21 cellular contexts compared by ENCODE assay signal in the genomic region with DNA sequence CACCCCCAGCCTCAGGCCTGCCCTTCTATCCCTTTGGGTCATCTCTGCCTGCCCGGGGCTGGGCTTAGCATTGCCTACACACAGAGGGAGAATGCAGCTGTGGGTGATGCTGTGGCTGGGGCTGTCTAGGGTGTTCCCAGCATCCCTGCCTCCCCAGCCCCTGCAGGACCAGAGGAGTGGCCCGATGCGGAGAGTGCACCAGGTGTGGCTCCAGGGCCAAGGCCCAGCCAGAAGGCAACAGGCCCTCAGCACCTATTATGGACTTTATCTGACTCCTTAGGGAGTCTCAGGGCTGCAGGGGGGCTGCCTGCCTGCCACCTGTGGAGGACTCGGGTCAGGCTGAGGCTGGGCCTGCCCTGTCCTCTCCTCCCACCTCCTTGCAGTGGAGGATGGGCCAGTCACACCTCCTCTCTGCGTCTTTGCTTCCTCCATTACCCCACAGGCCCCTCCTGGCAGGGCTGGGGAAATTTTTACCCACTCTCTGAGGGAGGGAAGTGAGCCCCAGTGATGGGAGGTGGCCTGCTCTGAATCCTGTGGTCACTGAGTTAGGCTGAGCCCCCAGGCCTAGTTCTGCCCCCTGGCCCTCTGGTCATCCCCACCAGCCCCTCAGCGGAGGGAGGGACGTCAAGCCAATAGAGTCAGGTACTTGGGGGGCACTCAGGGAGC.
A peak's percentile ranks its signal among the peaks of the same experiment; 100 is the strongest.
DNase-seq lines count a peak whose midpoint lies in the region; ATAC-seq and TF ChIP-seq lines count a peak whose summit lies in the region.
"Had no signal": no experiment of that assay in that cellular context is flagged by ENCODE, and none has a peak within 500 bp of the region (broad histone marks: within the 10 kb centered on the region; RNA-seq: fewer than 3 reads in every experiment).

No MANE protein-coding gene starts in this region.

- no peak overlapping the region for H4K91ac ChIP-seq in neuronal stem cell (ENCODE audit: low read depth, low read length, poor library complexity)

- H3K4ac ChIP-seq in neuronal stem cell (ENCODE audit: low read length) = no peak overlapping the region

- no peak overlapping the region for H2BK15ac ChIP-seq in neuronal stem cell (ENCODE audit: low read length)

- ATAC-seq in effector memory CD8-positive, alpha-beta T cell (replicated peaks) = peak; percentile 22
- ATAC-seq in GM23338 (no peak), GM18858 (IDR thresholded peaks at IDR 0.05; ENCODE audit: unreplicated experiment) (no peak)
- ATAC-seq: Right ventricle myocardium inferior had no signal

- H2AK5ac ChIP-seq in neuronal stem cell (ENCODE audit: low read depth, low read length) = peak overlapping the region; percentile 56

- no peak for DNase-seq in effector memory CD8-positive, alpha-beta T cell
- DNase-seq in neuronal stem cell (ENCODE audit: low spot score) (no peak), glomerular visceral epithelial cell (ENCODE audit: extremely low spot score) (no peak), GM23338 (ENCODE audit: low spot score) (no peak), nucleus accumbens (lab: John Stamatoyannopoulos, UW) (no peak)
- DNase-seq: C1 segment of cervical spinal cord, Calu3, H7, Karpas-422, NCI-H1048, NCI-H1417 treated with DMSO at 0.1 percent for 48 hours, NCI-H187, NCI-H2107, NCI-H446 treated with DMSO at 0.1 percent for 48 hours, NCI-H526 treated with DMSO at 0.1 percent for 48 hours, OCI-M1 had no signal

- H3K4me3 ChIP-seq in Loucy (ENCODE audit: low read length, poor library complexity, severe bottlenecking) (no peak overlapping the region), neuronal stem cell (ENCODE audit: low read length in 2 of 2) (no peak overlapping the region), GM23338 (no peak overlapping the region)

- peaks cover 8 to 16% of the 10 kb centered on the region in 2 donors for H3K27me3 Mint-ChIP-seq in effector memory CD8-positive, alpha-beta T cell
- peaks cover 10% of the 10 kb centered on the region for H3K27me3 Mint-ChIP-seq in GM23338 (ENCODE audit: insufficient read depth, low read depth, poor library complexity)

- no peaks in the 10 kb centered on the region for H3K9me2 ChIP-seq in Loucy (replicated peaks; ENCODE audit: low read depth, low read length)
- no peaks in the 10 kb centered on the region for H3K9me2 ChIP-seq in GM23338 (ENCODE audit: insufficient read depth)

- H3K36me3 ChIP-seq in Loucy (ENCODE audit: insufficient read depth, low read length) (no peaks in the 10 kb centered on the region), neuronal stem cell (replicated peaks in 1 of 2; ENCODE audit: control insufficient read depth in 2 of 2, insufficient read depth in 2 of 2, low read length in 2 of 2) (no peaks in the 10 kb centered on the region), GM23338 (ENCODE audit: insufficient read depth) (no peaks in the 10 kb centered on the region)

- peak overlapping the region; percentile 52 for H3K23ac ChIP-seq in neuronal stem cell (ENCODE audit: low read depth, low read length, poor library complexity)

- peaks cover 42% of the 10 kb centered on the region for H3K4me1 ChIP-seq in Loucy (ENCODE audit: insufficient read depth, low read length, poor library complexity, severe bottlenecking)
- H3K4me1 ChIP-seq in neuronal stem cell (ENCODE audit: control insufficient read depth in 2 of 2, insufficient read depth in 1 of 2, low read depth in 1 of 2, low read length in 2 of 2) = peaks cover 0 to 2% of the 10 kb centered on the region in 2 donors
- no peaks in the 10 kb centered on the region for H3K4me1 ChIP-seq in GM23338 (ENCODE audit: insufficient read depth)

- no peaks in the 10 kb centered on the region for H3K79me1 ChIP-seq in neuronal stem cell (ENCODE audit: low read depth, low read length)

- no peak overlapping the region for H3K27ac ChIP-seq in neuronal stem cell (replicated peaks; ENCODE audit: low read length)
- H3K27ac ChIP-seq in GM23338 (ENCODE audit: low read depth) = no peak overlapping the region

- peak overlapping the region in 1 of 2 donors; percentile 37 for H3K4me3 Mint-ChIP-seq in effector memory CD8-positive, alpha-beta T cell
- no peak overlapping the region for H3K4me3 Mint-ChIP-seq in GM23338

- H3F3A ChIP-seq in Loucy (ENCODE audit: low read depth) (no peaks in the 10 kb centered on the region), GM23338 (replicated peaks; ENCODE audit: low read depth) (no peaks in the 10 kb centered on the region)

- H2BK120ac ChIP-seq in neuronal stem cell (ENCODE audit: low read depth, low read length) = no peak overlapping the region

- peak overlapping the region; percentile 5 for H3K9ac ChIP-seq in Loucy (ENCODE audit: low read depth, low read length, poor library complexity, severe bottlenecking)
- H3K9ac ChIP-seq in neuronal stem cell (ENCODE audit: low read depth, low read length, poor library complexity) = no peak overlapping the region

- H3K79me2 ChIP-seq in Loucy (ENCODE audit: insufficient read depth, low read length) (no peaks in the 10 kb centered on the region), GM23338 (replicated peaks; ENCODE audit: insufficient read depth) (no peaks in the 10 kb centered on the region)

- H2BK5ac ChIP-seq in neuronal stem cell (ENCODE audit: low read length) = no peak overlapping the region

- no peaks in the 10 kb centered on the region for H3K9me3 Mint-ChIP-seq in effector memory CD8-positive, alpha-beta T cell
- no peaks in the 10 kb centered on the region; the same call in 2 of the 3 replicates for H3K9me3 Mint-ChIP-seq in GM23338

- H2BK12ac ChIP-seq in neuronal stem cell (ENCODE audit: low read length) = no peak overlapping the region

- H4K20me1 ChIP-seq in Loucy (ENCODE audit: insufficient read depth, low read length, poor library complexity, severe bottlenecking) (no peaks in the 10 kb centered on the region), GM23338 (replicated peaks; ENCODE audit: insufficient read depth) (no peaks in the 10 kb centered on the region)

- H3K27me3 ChIP-seq in Loucy (ENCODE audit: insufficient read depth, low read length, poor library complexity, severe bottlenecking) (no peaks in the 10 kb centered on the region), neuronal stem cell (ENCODE audit: control insufficient read depth in 3 of 3, insufficient read depth in 3 of 3, low read depth in 1 of 3, low read length in 3 of 3) (no peaks in the 10 kb centered on the region), GM23338 (ENCODE audit: insufficient read depth) (no peaks in the 10 kb centered on the region)

- H3K9me3 ChIP-seq in Loucy (ENCODE audit: insufficient read depth, low read depth, low read length) (no peaks in the 10 kb centered on the region), neuronal stem cell (replicated peaks in 1 of 2; ENCODE audit: control insufficient read depth in 2 of 2, insufficient read depth in 1 of 2, low read depth in 1 of 2, low read length in 2 of 2) (no peaks in the 10 kb centered on the region)

- H3K4me2 ChIP-seq in Loucy (ENCODE audit: low read depth, low read length, poor library complexity, severe bottlenecking) (no peak overlapping the region), neuronal stem cell (ENCODE audit: insufficient read depth, low read length, poor library complexity, severe bottlenecking) (no peak overlapping the region), GM23338 (no peak overlapping the region)

- H3K14ac ChIP-seq in neuronal stem cell (ENCODE audit: low read length) = peak overlapping the region; percentile 76

- H4K8ac ChIP-seq in neuronal stem cell (ENCODE audit: low read depth, low read length) = no peak overlapping the region

- H2AFZ ChIP-seq in Loucy (ENCODE audit: low read length) = no peak overlapping the region; the same call in 1 of the 2 replicates
- no peak overlapping the region for H2AFZ ChIP-seq in neuronal stem cell (ENCODE audit: low read length)
- H2AFZ ChIP-seq in GM23338 = no peak overlapping the region

- no CpG with 5 or more reads among the region's 7 CpGs for WGBS in neuronal stem cell (ENCODE audit: extremely low coverage in 2 of 2, insufficient read length in 2 of 2, insufficient replicate concordance in 1 of 2), 2 donors

- peak overlapping the region; percentile 77 for H3K18ac ChIP-seq in neuronal stem cell (ENCODE audit: low read length)

- H3K36me3 Mint-ChIP-seq in effector memory CD8-positive, alpha-beta T cell (ENCODE audit: insufficient read depth) = peaks cover 2% of the 10 kb centered on the region
- H3K36me3 Mint-ChIP-seq in GM23338 (ENCODE audit: low read depth) = no peaks in the 10 kb centered on the region
- H3K36me3 Mint-ChIP-seq: CD8-positive, alpha-beta memory T cell; IgD-negative memory B cell had no signal

- TF ChIP-seq CTCF in Loucy (conservative IDR thresholded peaks at IDR 0.05; ENCODE audit: low read length) = no peak
- no peak for TF ChIP-seq CTCF in GM23338 (conservative IDR thresholded peaks at IDR 0.05; ENCODE audit: low read depth in 2 of 2)

- H3K4me1 Mint-ChIP-seq in effector memory CD8-positive, alpha-beta T cell (ENCODE audit: low read depth in 2 of 2) = peaks cover 23 to 35% of the 10 kb centered on the region in 2 donors
- H3K4me1 Mint-ChIP-seq in GM23338 = peaks cover 2% of the 10 kb centered on the region

- H3K27ac Mint-ChIP-seq in effector memory CD8-positive, alpha-beta T cell = peak overlapping the region; percentile 37 to 96
- no peak overlapping the region for H3K27ac Mint-ChIP-seq in GM23338

TF ChIP-seq in GM23338, 12 proteins besides CTCF, POLR2A, EP300 and RAD21 (continues in another document):
- TF ChIP-seq JUNB (IDR thresholded peaks at IDR 0.05; ENCODE audit: unreplicated experiment) = no peak
- TF ChIP-seq, protein P1, sequence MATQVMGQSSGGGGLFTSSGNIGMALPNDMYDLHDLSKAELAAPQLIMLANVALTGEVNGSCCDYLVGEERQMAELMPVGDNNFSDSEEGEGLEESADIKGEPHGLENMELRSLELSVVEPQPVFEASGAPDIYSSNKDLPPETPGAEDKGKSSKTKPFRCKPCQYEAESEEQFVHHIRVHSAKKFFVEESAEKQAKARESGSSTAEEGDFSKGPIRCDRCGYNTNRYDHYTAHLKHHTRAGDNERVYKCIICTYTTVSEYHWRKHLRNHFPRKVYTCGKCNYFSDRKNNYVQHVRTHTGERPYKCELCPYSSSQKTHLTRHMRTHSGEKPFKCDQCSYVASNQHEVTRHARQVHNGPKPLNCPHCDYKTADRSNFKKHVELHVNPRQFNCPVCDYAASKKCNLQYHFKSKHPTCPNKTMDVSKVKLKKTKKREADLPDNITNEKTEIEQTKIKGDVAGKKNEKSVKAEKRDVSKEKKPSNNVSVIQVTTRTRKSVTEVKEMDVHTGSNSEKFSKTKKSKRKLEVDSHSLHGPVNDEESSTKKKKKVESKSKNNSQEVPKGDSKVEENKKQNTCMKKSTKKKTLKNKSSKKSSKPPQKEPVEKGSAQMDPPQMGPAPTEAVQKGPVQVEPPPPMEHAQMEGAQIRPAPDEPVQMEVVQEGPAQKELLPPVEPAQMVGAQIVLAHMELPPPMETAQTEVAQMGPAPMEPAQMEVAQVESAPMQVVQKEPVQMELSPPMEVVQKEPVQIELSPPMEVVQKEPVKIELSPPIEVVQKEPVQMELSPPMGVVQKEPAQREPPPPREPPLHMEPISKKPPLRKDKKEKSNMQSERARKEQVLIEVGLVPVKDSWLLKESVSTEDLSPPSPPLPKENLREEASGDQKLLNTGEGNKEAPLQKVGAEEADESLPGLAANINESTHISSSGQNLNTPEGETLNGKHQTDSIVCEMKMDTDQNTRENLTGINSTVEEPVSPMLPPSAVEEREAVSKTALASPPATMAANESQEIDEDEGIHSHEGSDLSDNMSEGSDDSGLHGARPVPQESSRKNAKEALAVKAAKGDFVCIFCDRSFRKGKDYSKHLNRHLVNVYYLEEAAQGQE (IDR thresholded peaks at IDR 0.05; ENCODE audit: unreplicated experiment) = no peak
